Comparison of ENCODE assay signal across 3 cellular contexts in the genomic region with DNA sequence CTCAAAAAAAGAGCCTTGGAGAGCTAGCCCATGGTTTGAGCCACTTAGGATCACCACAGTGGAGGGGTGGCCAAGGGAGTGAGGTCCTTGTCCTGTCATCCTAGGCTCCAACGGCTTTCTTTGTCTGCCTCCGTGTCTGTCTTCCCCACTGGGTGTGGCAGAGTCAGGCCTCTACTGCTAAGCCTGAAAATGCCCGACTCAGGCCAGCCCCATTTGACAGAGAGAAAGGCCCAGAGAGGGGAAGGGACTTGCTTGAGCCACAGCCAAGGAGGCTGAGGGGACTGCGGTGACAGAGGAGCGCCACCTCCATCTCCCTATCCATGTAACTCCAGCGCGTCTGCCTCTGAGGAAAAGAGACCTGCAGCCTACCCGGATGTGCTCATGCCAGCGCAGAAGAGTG.
"Had no signal": no experiment of that assay in that cellular context is flagged by ENCODE, and none has a peak within 500 bp of the region (broad histone marks: within the 10 kb centered on the region; RNA-seq: fewer than 3 reads in every experiment).

No MANE protein-coding gene starts in this region.

- H3K4me3 ChIP-seq: SJCRH30 had no signal

- H3K27ac ChIP-seq: SJCRH30 had no signal

- H3K27me3 ChIP-seq: breast epithelium, SJCRH30 had no signal

- H3K4me1 ChIP-seq: breast epithelium had no signal

- DNase-seq: NCI-H187 treated with DMSO at 0.1 percent for 48 hours had no signal

- H3K9me3 ChIP-seq: breast epithelium, SJCRH30 had no signal

- H3K36me3 ChIP-seq: breast epithelium, SJCRH30 had no signal
